ENCODE assay signal across 1 cellular context in the genomic region with DNA sequence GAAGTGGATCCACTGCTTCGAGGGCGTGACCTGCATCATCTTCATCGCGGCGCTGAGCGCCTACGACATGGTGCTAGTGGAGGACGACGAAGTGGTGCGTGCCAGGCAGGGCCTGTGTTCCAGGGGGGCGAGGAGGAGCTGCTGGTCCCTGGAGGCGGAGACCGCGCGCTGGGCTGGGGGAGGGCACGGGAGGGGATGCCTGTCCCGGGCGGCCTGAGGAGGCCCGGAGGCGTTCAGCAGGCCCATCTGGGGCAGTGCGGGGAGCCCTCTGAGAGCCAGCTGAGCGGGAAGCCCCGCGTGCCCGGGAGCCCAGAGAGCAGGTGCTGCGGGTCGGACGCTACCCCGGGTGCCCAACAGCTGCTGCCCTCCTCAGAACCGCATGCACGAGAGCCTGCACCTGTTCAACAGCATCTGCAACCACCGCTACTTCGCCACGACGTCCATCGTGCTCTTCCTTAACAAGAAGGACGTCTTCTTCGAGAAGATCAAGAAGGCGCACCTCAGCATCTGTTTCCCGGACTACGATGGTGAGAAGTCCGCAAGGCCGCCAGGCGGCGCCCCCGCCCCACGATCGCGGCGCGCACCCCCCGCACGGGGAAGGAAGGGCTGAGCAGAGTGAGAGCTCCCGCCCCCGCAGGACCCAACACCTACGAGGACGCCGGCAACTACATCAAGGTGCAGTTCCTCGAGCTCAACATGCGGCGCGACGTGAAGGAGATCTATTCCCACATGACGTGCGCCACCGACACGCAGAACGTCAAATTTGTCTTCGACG.
A peak's percentile ranks its signal among the peaks of the same experiment; 100 is the strongest.
TF ChIP-seq lines count a peak whose summit lies in the region.

No MANE protein-coding gene starts in this region.

TF ChIP-seq in IMR-90, 13 proteins besides CTCF, POLR2A, EP300 and RAD21 (continued from another document):
- TF ChIP-seq MAZ (IDR thresholded peaks at IDR 0.05; ENCODE audit: borderline replicate concordance, low read depth, low read length) = peak; percentile 70; the same call in 1 of the 2 replicates
- no peak for TF ChIP-seq RCOR1 (IDR thresholded peaks at IDR 0.05; ENCODE audit: insufficient replicate concordance, low read length)
